In the genomic region with DNA sequence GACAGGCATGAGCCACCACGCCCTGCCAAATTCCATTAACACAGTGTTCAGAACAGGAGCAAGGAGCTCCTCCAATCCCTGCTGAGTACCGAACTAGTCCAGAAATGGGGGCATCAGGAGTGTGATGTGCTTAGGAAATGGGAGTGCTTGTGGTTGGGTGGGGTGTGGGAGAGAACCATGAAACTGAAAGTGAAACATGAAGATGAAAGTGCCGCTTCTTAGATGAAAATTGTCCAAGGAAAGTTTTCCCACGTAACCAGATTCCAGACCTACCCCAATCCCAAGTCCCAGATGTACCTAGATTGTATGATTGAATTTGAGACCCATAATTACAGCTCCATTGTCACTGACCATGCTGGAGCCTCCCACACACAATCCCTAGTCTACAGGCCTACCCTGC, we compare ENCODE assay signal across 19 cellular contexts. TPM values are rescaled to one million over a fixed set of nuclear protein-coding genes. Genes with fewer than 3 reads are reported as not detected.
DNase-seq lines count a peak whose midpoint lies in the region; ATAC-seq and TF ChIP-seq lines count a peak whose summit lies in the region.
"Had no signal": no experiment of that assay in that cellular context is flagged by ENCODE, and none has a peak within 500 bp of the region (broad histone marks: within the 10 kb centered on the region; RNA-seq: fewer than 3 reads in every experiment).

No MANE protein-coding gene starts in this region.

- DNase-seq in activated CD4-positive, alpha-beta T cell treated with anti-CD3 and anti-CD28 coated beads, Interleukin-2, amount 10 ng/mL, durations not matched to agents 24 days and 14 days = no peak
- no peak for DNase-seq in activated CD4-positive, alpha-beta T cell treated with anti-CD3 and anti-CD28 coated beads, Interleukin-2, amount 50 U/mL, for 48 hours
- DNase-seq in HFFc6 (no peak), RKO (ENCODE audit: low spot score) (no peak), HK-2 (ENCODE audit: unreplicated experiment) (no peak)
- DNase-seq in activated CD4-positive, alpha-beta memory T cell treated with anti-CD3 and anti-CD28 coated beads, Interleukin-2, amount 10 ng/mL, durations not matched to agents 7 days and 5 days = no peak
- DNase-seq in natural killer cell treated with Interleukin-12 subunit alpha and Interleukin-12 subunit beta and Interleukin-15 and Interleukin-18, amount 100 ng/mL, for 72 hours (ENCODE audit: low spot score) = no peak
- DNase-seq in stimulated activated naive CD4-positive, alpha-beta T cell (lab: John Stamatoyannopoulos, UW) = no peak
- DNase-seq: activated CD4-positive, alpha-beta T cell treated with anti-CD3 and anti-CD28 coated beads for 1 hour; activated effector memory CD4-positive, alpha-beta T cell treated with Interleukin-2 at 50 U/mL for 16 hours; NCI-H1436 treated with DMSO at 0.1 percent for 48 hours; NCI-H2227 treated with DMSO at 0.1 percent for 48 hours; NK-92 treated with Interleukin-12 subunit alpha and Interleukin-12 subunit beta, amount 100 ng/mL, for 24 hours; small intestine; upper lobe of left lung had no signal

- H3K27me3 Mint-ChIP-seq in activated CD4-positive, alpha-beta T cell treated with anti-CD3 and anti-CD28 coated beads, Interleukin-2, amount 10 ng/mL, durations not matched to agents 24 days and 14 days = no peaks in the 10 kb centered on the region
- peaks cover 2% of the 10 kb centered on the region for H3K27me3 Mint-ChIP-seq in HFFc6 (ENCODE audit: insufficient read depth)
- no peaks in the 10 kb centered on the region for H3K27me3 Mint-ChIP-seq in activated CD4-positive, alpha-beta memory T cell treated with anti-CD3 and anti-CD28 coated beads, Interleukin-2, amount 10 ng/mL, durations not matched to agents 7 days and 5 days
- H3K27me3 Mint-ChIP-seq in natural killer cell treated with Interleukin-12 subunit alpha and Interleukin-12 subunit beta and Interleukin-15 and Interleukin-18, amount 100 ng/mL, for 72 hours = no peaks in the 10 kb centered on the region
- H3K27me3 Mint-ChIP-seq: stimulated activated memory B cell treated with anti-CD40 and anti-IgM and Interleukin-4, amounts not matched to agents 10 μg/mL and 1 μg/mL and 100 μg/mL, for 72 hours had no signal

- peak overlapping the region; percentile 55 for H3K4me3 Mint-ChIP-seq in activated CD4-positive, alpha-beta T cell treated with anti-CD3 and anti-CD28 coated beads, Interleukin-2, amount 10 ng/mL, durations not matched to agents 24 days and 14 days
- peak overlapping the region; percentile 88; the same call in 1 of the 2 replicates for H3K4me3 Mint-ChIP-seq in HFFc6
- H3K4me3 Mint-ChIP-seq in activated CD4-positive, alpha-beta memory T cell treated with anti-CD3 and anti-CD28 coated beads, Interleukin-2, amount 10 ng/mL, durations not matched to agents 7 days and 5 days = peak overlapping the region; percentile 73
- peak overlapping the region; percentile 75 for H3K4me3 Mint-ChIP-seq in natural killer cell treated with Interleukin-12 subunit alpha and Interleukin-12 subunit beta and Interleukin-15 and Interleukin-18, amount 100 ng/mL, for 72 hours
- H3K4me3 Mint-ChIP-seq: stimulated activated memory B cell treated with anti-CD40 and anti-IgM and Interleukin-4, amounts not matched to agents 10 μg/mL and 1 μg/mL and 100 μg/mL, for 72 hours had no signal

- H3K9me3 Mint-ChIP-seq in activated CD4-positive, alpha-beta T cell treated with anti-CD3 and anti-CD28 coated beads, Interleukin-2, amount 10 ng/mL, durations not matched to agents 24 days and 14 days = no peaks in the 10 kb centered on the region
- no peaks in the 10 kb centered on the region for H3K9me3 Mint-ChIP-seq in HFFc6
- H3K9me3 Mint-ChIP-seq in activated CD4-positive, alpha-beta memory T cell treated with anti-CD3 and anti-CD28 coated beads, Interleukin-2, amount 10 ng/mL, durations not matched to agents 7 days and 5 days = no peaks in the 10 kb centered on the region
- H3K9me3 Mint-ChIP-seq in natural killer cell treated with Interleukin-12 subunit alpha and Interleukin-12 subunit beta and Interleukin-15 and Interleukin-18, amount 100 ng/mL, for 72 hours = no peaks in the 10 kb centered on the region
- H3K9me3 Mint-ChIP-seq: stimulated activated memory B cell treated with anti-CD40 and anti-IgM and Interleukin-4, amounts not matched to agents 10 μg/mL and 1 μg/mL and 100 μg/mL, for 72 hours had no signal

- TF ChIP-seq CTCF in HFFc6 (IDR thresholded peaks at IDR 0.05) = no peak

- peak overlapping the region; percentile 42 for H3K27ac Mint-ChIP-seq in activated CD4-positive, alpha-beta T cell treated with anti-CD3 and anti-CD28 coated beads, Interleukin-2, amount 10 ng/mL, durations not matched to agents 24 days and 14 days
- H3K27ac Mint-ChIP-seq in HFFc6 = peak overlapping the region; percentile 98
- H3K27ac Mint-ChIP-seq in activated CD4-positive, alpha-beta memory T cell treated with anti-CD3 and anti-CD28 coated beads, Interleukin-2, amount 10 ng/mL, durations not matched to agents 7 days and 5 days = peak overlapping the region; percentile 72
- peak overlapping the region; percentile 62 to 76 for H3K27ac Mint-ChIP-seq in natural killer cell treated with Interleukin-12 subunit alpha and Interleukin-12 subunit beta and Interleukin-15 and Interleukin-18, amount 100 ng/mL, for 72 hours

- CTCF ChIA-PET in activated CD4-positive, alpha-beta memory T cell treated with anti-CD3 and anti-CD28 coated beads, Interleukin-2, amount 10 ng/mL, durations not matched to agents 7 days and 5 days (lab: Charles Lee) = interaction anchor here (0.9 to 11.3 kb wide), 9 partner anchors 8 to 293 kb away, joined by 3 to 163 read pairs (median 4); partner anchors contain the start of gene ZNF131

- peaks cover 25% of the 10 kb centered on the region for H3K4me1 Mint-ChIP-seq in activated CD4-positive, alpha-beta T cell treated with anti-CD3 and anti-CD28 coated beads, Interleukin-2, amount 10 ng/mL, durations not matched to agents 24 days and 14 days
- H3K4me1 Mint-ChIP-seq in HFFc6 (ENCODE audit: low read depth) = peaks cover 40% of the 10 kb centered on the region
- H3K4me1 Mint-ChIP-seq in activated CD4-positive, alpha-beta memory T cell treated with anti-CD3 and anti-CD28 coated beads, Interleukin-2, amount 10 ng/mL, durations not matched to agents 7 days and 5 days = peaks cover 30% of the 10 kb centered on the region
- peaks cover 17 to 24% of the 10 kb centered on the region in 2 donors for H3K4me1 Mint-ChIP-seq in natural killer cell treated with Interleukin-12 subunit alpha and Interleukin-12 subunit beta and Interleukin-15 and Interleukin-18, amount 100 ng/mL, for 72 hours (ENCODE audit: low read depth in 2 of 2)

- H3K36me3 Mint-ChIP-seq in activated CD4-positive, alpha-beta T cell treated with anti-CD3 and anti-CD28 coated beads, Interleukin-2, amount 10 ng/mL, durations not matched to agents 24 days and 14 days (ENCODE audit: low read depth) = no peaks in the 10 kb centered on the region
- no peaks in the 10 kb centered on the region for H3K36me3 Mint-ChIP-seq in HFFc6 (ENCODE audit: low read depth)
- peaks cover 2% of the 10 kb centered on the region for H3K36me3 Mint-ChIP-seq in activated CD4-positive, alpha-beta memory T cell treated with anti-CD3 and anti-CD28 coated beads, Interleukin-2, amount 10 ng/mL, durations not matched to agents 7 days and 5 days (ENCODE audit: low read depth)
- no peaks in the 10 kb centered on the region for H3K36me3 Mint-ChIP-seq in natural killer cell treated with Interleukin-12 subunit alpha and Interleukin-12 subunit beta and Interleukin-15 and Interleukin-18, amount 100 ng/mL, for 72 hours

- peak in 1 of 2 donors; percentile 37 for ATAC-seq in natural killer cell treated with Interleukin-12 subunit alpha and Interleukin-12 subunit beta and Interleukin-15 and Interleukin-18, amount 100 ng/mL, for 72 hours
- ATAC-seq: A549; left lobe of liver; Right ventricle myocardium inferior; stimulated activated memory B cell treated with anti-CD40 and anti-IgM and Interleukin-4, amounts not matched to agents 10 μg/mL and 1 μg/mL and 100 μg/mL, for 72 hours had no signal

- POLR2A ChIA-PET in activated CD4-positive, alpha-beta memory T cell treated with anti-CD3 and anti-CD28 coated beads, Interleukin-2, amount 10 ng/mL, durations not matched to agents 7 days and 5 days (lab: Charles Lee) = interaction anchor here (1.0 to 9.9 kb wide), 6 partner anchors 14 to 380 kb away, joined by 3 to 157 read pairs (median 4); partner anchors contain the start of genes HMGCS1, TMEM267 and ZNF131

- intact Hi-C loops in activated CD4-positive, alpha-beta T cell treated with anti-CD3 and anti-CD28 coated beads, Interleukin-2, amount 10 ng/mL, durations not matched to agents 24 days and 14 days (cut with micrococcal nuclease) = loop anchor here (2.0 to 10.0 kb wide), 4 partner anchors 37 to 451 kb away; partner anchors contain the start of gene PAIP1

RNA-seq across cellular contexts. Expression of gene ZNF131, which starts 16.6 kb away (rescaled TPM):
- total RNA-seq in activated CD4-positive, alpha-beta T cell treated with anti-CD3 and anti-CD28 coated beads, Interleukin-2, amount 10 ng/mL, durations not matched to agents 24 days and 14 days = 37.9 and 40.1 TPM in 2 replicates
- total RNA-seq in HFFc6 (2021; fragmentation: NEBNext Ultra II Directional; extraction: Animal tissue kit (Norgen Biotek cat#: 25700)) = 10 to 100 TPM; 29.1 to 34.3 (median 31.8) TPM
- 10 to 100 TPM; 42.5 to 44.7 TPM for total RNA-seq in activated CD4-positive, alpha-beta memory T cell treated with anti-CD3 and anti-CD28 coated beads, Interleukin-2, amount 10 ng/mL, durations not matched to agents 7 days and 5 days
- 10 to 100 TPM; 39.5 to 59.9 TPM for total RNA-seq in natural killer cell treated with Interleukin-12 subunit alpha and Interleukin-12 subunit beta and Interleukin-15 and Interleukin-18, amount 100 ng/mL, for 72 hours

Comparison
In these comparisons a context has a peak if more than half of its experiments do, and no peak if none do; other contexts are left out.
1. H3K27ac Mint-ChIP-seq: peak in every context shown above with its lines; median percentile 98 in HFFc6; 72 in activated CD4-positive, alpha-beta memory T cell treated with anti-CD3 and anti-CD28 coated beads, Interleukin-2, amount 10 ng/mL, durations not matched to agents 7 days and 5 days; 69 in natural killer cell treated with Interleukin-12 subunit alpha and Interleukin-12 subunit beta and Interleukin-15 and Interleukin-18, amount 100 ng/mL, for 72 hours; 42 in activated CD4-positive, alpha-beta T cell treated with anti-CD3 and anti-CD28 coated beads, Interleukin-2, amount 10 ng/mL, durations not matched to agents 24 days and 14 days.